In the genomic region with DNA sequence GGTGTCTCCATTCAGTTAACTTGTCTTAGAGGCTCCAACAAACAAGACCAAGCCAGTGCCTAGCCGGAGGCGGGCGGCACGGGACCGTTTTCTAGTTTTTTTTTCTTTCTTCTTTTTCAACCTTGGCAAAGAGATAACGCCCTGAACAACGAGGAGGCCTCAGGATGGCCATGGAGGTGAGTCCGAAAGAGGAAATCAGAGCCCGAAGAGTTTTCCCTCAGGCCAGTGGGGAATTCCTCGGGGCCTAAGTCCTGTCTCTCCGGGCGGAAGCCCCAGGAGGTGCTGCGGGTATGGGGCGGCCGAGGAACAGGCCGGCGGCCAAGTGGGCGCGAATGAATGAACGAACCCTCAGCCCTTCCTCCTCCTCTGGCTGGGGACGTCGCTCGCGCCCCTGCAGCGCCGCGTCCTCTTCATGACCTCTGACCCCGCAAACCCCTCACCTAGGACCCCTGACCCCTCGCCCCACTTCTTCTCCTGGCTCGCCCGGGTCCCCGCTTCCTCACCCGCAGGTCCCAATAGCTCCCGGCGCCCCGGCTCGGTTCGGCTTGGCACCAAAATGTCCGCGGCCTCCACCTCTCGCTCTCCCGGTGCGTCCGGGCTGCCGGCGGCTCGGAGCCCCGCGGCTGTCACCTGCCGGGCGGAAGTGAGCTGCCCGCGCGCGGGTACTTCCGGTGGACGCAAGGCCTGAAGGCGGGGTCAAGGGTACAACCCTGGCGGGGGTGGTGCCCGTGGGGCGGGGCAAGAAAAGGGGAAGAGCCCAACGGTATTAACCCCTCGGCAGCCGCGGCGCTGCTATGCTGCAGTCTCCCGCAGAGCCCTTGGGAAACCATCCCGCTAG, we compare ENCODE assay signal across 8 cellular contexts. TPM values are rescaled to one million over a fixed set of nuclear protein-coding genes. Genes with fewer than 3 reads are reported as not detected.
A peak's percentile ranks its signal among the peaks of the same experiment; 100 is the strongest.
DNase-seq lines count a peak whose midpoint lies in the region; ATAC-seq and TF ChIP-seq lines count a peak whose summit lies in the region.

A gene (minus strand): TSS at position 650 of the 838 bp plus-strand sequence. CDS start 21,327 bp downstream, outside the sequence.

- peaks cover 24 to 46% of the 10 kb centered on the region in 2 donors for H3K4me1 ChIP-seq in mucosa of rectum (ENCODE audit: control insufficient read depth in 2 of 2, insufficient read depth in 2 of 2, low read length in 2 of 2)

- H3K9me3 Mint-ChIP-seq in activated T-cell treated with anti-CD3 and anti-CD28 coated beads, Interleukin-2, amount 50 U/mL, for 24 hours = no peaks in the 10 kb centered on the region

- peak within 1 kb of the TSS; percentile 95 for H3K27ac Mint-ChIP-seq in activated T-cell treated with anti-CD3 and anti-CD28 coated beads, Interleukin-2, amount 50 U/mL, for 24 hours

- DNase-seq in DMS153 (lab: John Stamatoyannopoulos, UW) = peak; percentile 89
- peak; percentile 89 for DNase-seq in KG1 (lab: John Stamatoyannopoulos, UW)
- DNase-seq in activated T-cell treated with anti-CD3 and anti-CD28 coated beads, Interleukin-2, amount 50 U/mL, for 24 hours = peak; percentile 97
- peak; percentile 94 for DNase-seq in erythroblast (lab: John Stamatoyannopoulos, UW)
- peak; percentile 98 for DNase-seq in stimulated activated CD8-positive, alpha-beta memory T cell treated with anti-CD3 and anti-CD28 coated beads, Interleukin-4, amount 100 ng/mL, for 48 hours

- peak within 1 kb of the TSS; percentile 68 to 74 for H3K4me3 ChIP-seq in mucosa of rectum (ENCODE audit: low read length in 2 of 2)

- H3K27ac ChIP-seq in mucosa of rectum (ENCODE audit: low read depth in 2 of 2, low read length in 2 of 2) = peak within 1 kb of the TSS; percentile 76 to 81

- H3K9ac ChIP-seq in mucosa of rectum (ENCODE audit: low read depth in 1 of 2, low read length in 2 of 2) = peak within 1 kb of the TSS; percentile 68 to 79

- peak within 1 kb of the TSS; percentile 95 for H3K4me3 Mint-ChIP-seq in activated T-cell treated with anti-CD3 and anti-CD28 coated beads, Interleukin-2, amount 50 U/mL, for 24 hours

- H3K27me3 Mint-ChIP-seq in activated T-cell treated with anti-CD3 and anti-CD28 coated beads, Interleukin-2, amount 50 U/mL, for 24 hours = no peaks in the 10 kb centered on the region

- H3K9me3 ChIP-seq in mucosa of rectum (ENCODE audit: control insufficient read depth in 2 of 2, low read length in 2 of 2) = no peaks in the 10 kb centered on the region

- peaks cover 42% of the 10 kb centered on the region for H3K36me3 Mint-ChIP-seq in activated T-cell treated with anti-CD3 and anti-CD28 coated beads, Interleukin-2, amount 50 U/mL, for 24 hours (ENCODE audit: low read depth)

- peak; percentile 76 for ATAC-seq in GM21717 (IDR thresholded peaks at IDR 0.05; ENCODE audit: unreplicated experiment)

- no peaks in the 10 kb centered on the region for H3K27me3 ChIP-seq in mucosa of rectum (ENCODE audit: control insufficient read depth in 2 of 2, insufficient read depth in 2 of 2, low read length in 2 of 2)

- H3K4me1 Mint-ChIP-seq in activated T-cell treated with anti-CD3 and anti-CD28 coated beads, Interleukin-2, amount 50 U/mL, for 24 hours (ENCODE audit: low read depth) = peaks cover 46% of the 10 kb centered on the region

- peaks cover 0 to 3% of the 10 kb centered on the region in 2 donors for H3K36me3 ChIP-seq in mucosa of rectum (ENCODE audit: control insufficient read depth in 2 of 2, insufficient read depth in 2 of 2, low read length in 2 of 2)

- TF ChIP-seq POLR2A in erythroblast (IDR thresholded peaks at IDR 0.05; ENCODE audit: low read length) = peak; percentile 76

TF ChIP-seq in PFSK-1, 5 proteins besides CTCF, POLR2A, EP300 and RAD21:
- TF ChIP-seq FOXP2 (optimal IDR thresholded peaks at IDR 0.05; ENCODE audit: borderline replicate concordance, extremely low read depth, extremely low read length, insufficient read depth) = peak; percentile 82
- peak; percentile 48; the same call in 1 of the 2 replicates for TF ChIP-seq TAF1 (IDR thresholded peaks at IDR 0.05; ENCODE audit: borderline replicate concordance, insufficient read depth, low read length)
- TF ChIP-seq POLR2AphosphoS5 (IDR thresholded peaks at IDR 0.05; ENCODE audit: low read depth, low read length) = peak; percentile 83
- no peak for TF ChIP-seq SIN3A (IDR thresholded peaks at IDR 0.05; ENCODE audit: borderline replicate concordance, insufficient read depth, low read length)

RNA-seq across cellular contexts. Expression of the gene that starts here (rescaled TPM):
- 60.1 TPM for polyA plus RNA-seq in PFSK-1 (2012; ENCODE audit: insufficient read length, low read depth)

Comparison
In these comparisons a context has a peak if more than half of its experiments do, and no peak if none do; other contexts are left out.
1. Peak in every context shown above with its lines: DNase-seq, ATAC-seq, H3K4me3 ChIP-seq and H3K27ac ChIP-seq.